Comparison of ENCODE assay signal across 1 cellular context in genomic region chr2:191202881-191203397, GRCh38.
TF ChIP-seq lines count a peak whose summit lies in the region.

No MANE protein-coding gene starts in this region.

TF ChIP-seq in HepG2, 621 proteins besides CTCF, POLR2A, EP300 and RAD21:
- no peak for TF ChIP-seq ZBTB8A (CRISPR knock-in tag; IDR thresholded peaks at IDR 0.05; ENCODE audit: borderline replicate concordance, low read depth)
- TF ChIP-seq ZNF34 (CRISPR knock-in tag; IDR thresholded peaks at IDR 0.05; ENCODE audit: borderline replicate concordance): no peak
- no peak for TF ChIP-seq MTA1 (CRISPR knock-in tag; IDR thresholded peaks at IDR 0.05; ENCODE audit: borderline replicate concordance)
- no peak for TF ChIP-seq FOXK2 (IDR thresholded peaks at IDR 0.05)
- no peak for TF ChIP-seq RERE (CRISPR knock-in tag; IDR thresholded peaks at IDR 0.05; ENCODE audit: low read depth)
- no peak for TF ChIP-seq ZNF331 (CRISPR knock-in tag; IDR thresholded peaks at IDR 0.05)
- TF ChIP-seq ZBTB25 (CRISPR knock-in tag; IDR thresholded peaks at IDR 0.05): no peak
- no peak for TF ChIP-seq ZNF558 (CRISPR knock-in tag; IDR thresholded peaks at IDR 0.05; ENCODE audit: borderline replicate concordance)
- no peak for TF ChIP-seq ZC3H13 (CRISPR knock-in tag; IDR thresholded peaks at IDR 0.05)
- no peak for TF ChIP-seq CBX1 (IDR thresholded peaks at IDR 0.05; ENCODE audit: low read depth)
